Comparison of ENCODE assay signal across 8 cellular contexts in the genomic region with DNA sequence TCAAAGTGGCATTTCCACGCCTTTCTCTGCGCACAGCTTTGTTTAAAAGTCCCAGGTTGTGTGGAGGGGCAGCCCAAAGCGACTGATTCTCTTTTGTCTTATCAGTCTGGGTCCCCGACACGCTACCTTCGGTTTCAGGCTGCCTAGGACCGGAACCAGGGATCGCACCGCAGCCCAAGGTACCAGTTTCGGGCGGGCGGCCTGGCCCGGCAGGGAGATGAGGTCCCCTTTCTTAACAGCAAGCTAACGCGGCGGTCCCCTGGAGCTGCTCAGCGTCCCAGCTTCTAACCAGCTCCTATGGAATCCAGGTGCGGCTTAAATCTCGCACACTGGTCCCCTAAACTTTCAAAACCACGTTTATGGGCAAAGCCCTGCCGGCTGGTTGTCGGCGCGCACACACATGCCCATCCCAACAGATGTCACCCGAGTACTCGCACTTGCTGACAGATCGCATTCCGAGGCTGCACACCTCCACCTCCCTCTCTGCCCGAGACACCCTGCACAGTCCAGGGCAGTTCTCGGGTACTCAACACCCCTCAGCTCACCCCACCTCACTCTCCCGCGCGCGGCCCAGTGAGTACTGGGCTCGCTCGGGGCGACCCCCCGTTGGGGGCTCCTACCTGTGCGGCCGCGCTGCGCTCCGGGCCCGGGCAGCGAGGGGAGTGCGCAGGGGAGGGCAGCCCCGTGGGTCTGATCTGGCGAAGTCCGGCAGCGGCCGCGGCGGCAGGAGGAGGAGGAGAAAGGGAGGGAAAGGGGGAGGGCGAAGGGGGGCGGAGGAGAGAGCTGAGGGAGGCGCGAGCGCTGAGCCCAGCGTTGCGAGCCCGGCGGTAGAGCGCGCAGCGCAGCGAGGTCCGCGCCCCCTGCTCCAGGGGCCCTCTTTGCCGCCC. TPM values are rescaled to one million over a fixed set of nuclear protein-coding genes. Genes with fewer than 3 reads are reported as not detected.
DNase-seq lines count a peak whose midpoint lies in the region; ATAC-seq and TF ChIP-seq lines count a peak whose summit lies in the region.

A gene with protein sequence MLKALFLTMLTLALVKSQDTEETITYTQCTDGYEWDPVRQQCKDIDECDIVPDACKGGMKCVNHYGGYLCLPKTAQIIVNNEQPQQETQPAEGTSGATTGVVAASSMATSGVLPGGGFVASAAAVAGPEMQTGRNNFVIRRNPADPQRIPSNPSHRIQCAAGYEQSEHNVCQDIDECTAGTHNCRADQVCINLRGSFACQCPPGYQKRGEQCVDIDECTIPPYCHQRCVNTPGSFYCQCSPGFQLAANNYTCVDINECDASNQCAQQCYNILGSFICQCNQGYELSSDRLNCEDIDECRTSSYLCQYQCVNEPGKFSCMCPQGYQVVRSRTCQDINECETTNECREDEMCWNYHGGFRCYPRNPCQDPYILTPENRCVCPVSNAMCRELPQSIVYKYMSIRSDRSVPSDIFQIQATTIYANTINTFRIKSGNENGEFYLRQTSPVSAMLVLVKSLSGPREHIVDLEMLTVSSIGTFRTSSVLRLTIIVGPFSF (minus strand): TSS at position 692 of the 887 bp plus-strand sequence. CDS start 1,342 bp downstream, outside the sequence.

- H3K9me3 ChIP-seq in iPS-20b (ENCODE audit: insufficient read depth, low read depth, low read length) (no peaks in the 10 kb centered on the region), skeletal muscle tissue (ENCODE audit: control insufficient read depth in 3 of 3, low read length in 3 of 3) (no peaks in the 10 kb centered on the region)

- H3K9ac ChIP-seq in iPS-20b (ENCODE audit: low read depth, low read length) (peak within 1 kb of the TSS; percentile 46; the same call in 1 of the 2 replicates), skeletal muscle tissue (ENCODE audit: low read depth in 1 of 3, low read length in 3 of 3) (peak within 1 kb of the TSS; percentile 46 to 59 (median 54))

- no peaks in the 10 kb centered on the region for H3K36me3 ChIP-seq in brain microvascular endothelial cell (replicated peaks)
- H3K36me3 ChIP-seq in iPS-20b (ENCODE audit: insufficient read depth, low read depth, low read length) = no peaks in the 10 kb centered on the region
- no peaks in the 10 kb centered on the region for H3K36me3 ChIP-seq in skeletal muscle tissue (ENCODE audit: control insufficient read depth in 3 of 3, insufficient read depth in 3 of 3, low read length in 3 of 3)

- H3K27me3 Mint-ChIP-seq in activated CD8-positive, alpha-beta memory T cell treated with anti-CD3 and anti-CD28 coated beads, Interleukin-2, amount 10 ng/mL, durations not matched to agents 7 days and 5 days = peaks cover 44% of the 10 kb centered on the region

- ATAC-seq in GM19467 (IDR thresholded peaks at IDR 0.05; ENCODE audit: unreplicated experiment) (peak; percentile 48), GM21576 (IDR thresholded peaks at IDR 0.05; ENCODE audit: unreplicated experiment) (no peak)
- ATAC-seq in activated CD8-positive, alpha-beta memory T cell treated with anti-CD3 and anti-CD28 coated beads, Interleukin-2, amount 10 ng/mL, durations not matched to agents 7 days and 5 days = no peak

- no peak within 1 kb of the TSS for H3K27ac Mint-ChIP-seq in activated CD8-positive, alpha-beta memory T cell treated with anti-CD3 and anti-CD28 coated beads, Interleukin-2, amount 10 ng/mL, durations not matched to agents 7 days and 5 days

- no peak within 1 kb of the TSS for H3K4me3 Mint-ChIP-seq in activated CD8-positive, alpha-beta memory T cell treated with anti-CD3 and anti-CD28 coated beads, Interleukin-2, amount 10 ng/mL, durations not matched to agents 7 days and 5 days

- H3K4me3 ChIP-seq in brain microvascular endothelial cell (ENCODE audit: low read depth, low read length) (peak within 1 kb of the TSS; percentile 72), iPS-20b (ENCODE audit: low read length) (peak within 1 kb of the TSS; percentile 79), skeletal muscle tissue (ENCODE audit: low read length in 3 of 3) (peak within 1 kb of the TSS; percentile 62 to 73 (median 64))

- peak; percentile 3 for TF ChIP-seq CTCF in brain microvascular endothelial cell (IDR thresholded peaks at IDR 0.05; ENCODE audit: low read depth, low read length, missing control alignments)

- DNase-seq in AG08396 (ENCODE audit: low spot score) (peak; percentile 84), NCI-H146 treated with DMSO at 0.1 percent for 48 hours (lab: John Stamatoyannopoulos, UW; ENCODE audit: unreplicated experiment) (peak; percentile 36), brain microvascular endothelial cell (peak; percentile 22)
- no peak for DNase-seq in activated CD8-positive, alpha-beta memory T cell treated with anti-CD3 and anti-CD28 coated beads, Interleukin-2, amount 10 ng/mL, durations not matched to agents 7 days and 5 days

- H3K27ac ChIP-seq in brain microvascular endothelial cell (no peak within 1 kb of the TSS), iPS-20b (ENCODE audit: low read length) (no peak within 1 kb of the TSS), skeletal muscle tissue (ENCODE audit: low read depth, low read length) (no peak within 1 kb of the TSS)

- no peaks in the 10 kb centered on the region for H3K9me3 Mint-ChIP-seq in activated CD8-positive, alpha-beta memory T cell treated with anti-CD3 and anti-CD28 coated beads, Interleukin-2, amount 10 ng/mL, durations not matched to agents 7 days and 5 days (ENCODE audit: low read depth)

- H3K27me3 ChIP-seq in brain microvascular endothelial cell (replicated peaks) = peaks cover 2% of the 10 kb centered on the region
- H3K27me3 ChIP-seq in iPS-20b (ENCODE audit: insufficient read depth, low read length) = peaks cover 66% of the 10 kb centered on the region
- peaks cover 21 to 34% (median 26%) of the 10 kb centered on the region in 3 donors for H3K27me3 ChIP-seq in skeletal muscle tissue (ENCODE audit: control insufficient read depth in 3 of 3, insufficient read depth in 3 of 3, low read length in 3 of 3)

- peaks cover 5% of the 10 kb centered on the region for H3K4me1 Mint-ChIP-seq in activated CD8-positive, alpha-beta memory T cell treated with anti-CD3 and anti-CD28 coated beads, Interleukin-2, amount 10 ng/mL, durations not matched to agents 7 days and 5 days

- peaks cover 12% of the 10 kb centered on the region for H3K4me1 ChIP-seq in iPS-20b (ENCODE audit: insufficient read depth, low read length)
- peaks cover 3 to 13% (median 5%) of the 10 kb centered on the region in 3 donors for H3K4me1 ChIP-seq in skeletal muscle tissue (ENCODE audit: control insufficient read depth in 3 of 3, insufficient read depth in 3 of 3, low read length in 3 of 3)

- CTCF ChIA-PET in activated CD8-positive, alpha-beta memory T cell treated with anti-CD3 and anti-CD28 coated beads, Interleukin-2, amount 10 ng/mL, durations not matched to agents 7 days and 5 days (lab: Charles Lee) = no interaction called here

- in situ Hi-C loops in brain microvascular endothelial cell (cut with HindIII; ENCODE audit: low pct_ligation_motif_present, low sequenced_read_pairs) = no loop called here

- no peaks in the 10 kb centered on the region for H3K36me3 Mint-ChIP-seq in activated CD8-positive, alpha-beta memory T cell treated with anti-CD3 and anti-CD28 coated beads, Interleukin-2, amount 10 ng/mL, durations not matched to agents 7 days and 5 days

RNA-seq across cellular contexts. Expression of the gene that starts here (rescaled TPM):
- total RNA-seq in skeletal muscle tissue = 18.3 TPM
- not detected for total RNA-seq in activated CD8-positive, alpha-beta memory T cell treated with anti-CD3 and anti-CD28 coated beads, Interleukin-2, amount 10 ng/mL, durations not matched to agents 7 days and 5 days

Comparison
In these comparisons a context has a peak if more than half of its experiments do, and no peak if none do; other contexts are left out.
1. RNA of the gene that starts here (total RNA-seq): 18.3 TPM in skeletal muscle tissue (single experiment); not detected in activated CD8-positive, alpha-beta memory T cell treated with anti-CD3 and anti-CD28 coated beads, Interleukin-2, amount 10 ng/mL, durations not matched to agents 7 days and 5 days; every median in the first group is over 10 times any median in the second.
2. Peak in every context shown above with its lines, with median percentiles within 50 percentile points of each other: H3K4me3 ChIP-seq.